Comparison of ENCODE assay signal across 8 cellular contexts in the genomic region with DNA sequence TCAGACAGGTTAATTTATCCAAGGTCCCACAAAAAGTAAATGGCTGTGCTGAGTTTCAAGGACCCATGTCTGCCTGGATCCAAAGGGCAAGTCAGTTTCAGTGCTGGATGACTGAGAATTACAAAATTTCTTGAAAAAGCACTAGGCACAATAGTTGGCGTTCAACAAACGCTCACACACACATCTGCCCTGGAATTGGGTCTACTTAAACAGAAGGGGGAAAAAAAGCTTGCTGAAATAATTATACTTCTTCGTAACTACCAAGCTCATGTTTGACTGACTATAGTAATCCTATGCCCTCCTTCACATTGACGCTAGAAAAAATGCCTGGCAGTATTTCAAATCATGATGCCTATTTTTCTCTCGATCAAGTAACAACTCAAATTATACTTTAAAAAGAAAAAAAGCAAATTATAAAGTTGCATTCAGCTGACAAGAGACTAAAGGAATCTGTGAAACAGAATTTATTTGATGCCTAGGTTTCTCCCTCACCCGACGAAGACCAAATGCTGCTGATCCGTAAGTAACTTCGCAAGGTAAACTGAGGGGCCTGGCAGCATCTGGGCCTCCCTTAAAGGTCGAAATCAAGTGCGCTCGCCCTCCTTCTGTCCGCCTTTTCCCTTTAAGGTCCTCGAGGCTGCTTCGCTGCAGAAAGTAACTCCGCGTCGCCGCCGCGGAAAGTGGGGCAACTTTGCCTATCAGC. TPM values are rescaled to one million over a fixed set of nuclear protein-coding genes. Genes with fewer than 3 reads are reported as not detected.
DNase-seq lines count a peak whose midpoint lies in the region; ATAC-seq, FAIRE-seq and TF ChIP-seq lines count a peak whose summit lies in the region.

No MANE protein-coding gene starts in this region.

- H3K27ac ChIP-seq in ACC112 (ENCODE audit: low read depth, low read length) (no peak overlapping the region), stomach smooth muscle (ENCODE audit: low read length) (peak overlapping the region; percentile 79)

- intact Hi-C loops in posterior cingulate gyrus (cut with DNase I) = no loop called here

- POLR2A ChIA-PET in HEK293T (lab: Yijun Ruan, JAX) = interaction anchor here (0.6 to 2.5 kb wide), 21 partner anchors 9 to 1663 kb away, joined by 3 to 16 read pairs (median 5); no protein-coding TSS in a partner anchor
- POLR2A ChIA-PET in activated naive CD8-positive, alpha-beta T cell treated with anti-CD3 and anti-CD28 coated beads, Interleukin-2, amount 10 ng/mL, durations not matched to agents 7 days and 5 days (lab: Charles Lee) = interaction anchor here (0.8 to 4.4 kb wide), 21 partner anchors 10 to 234 kb away, joined by 3 to 101 read pairs (median 5); no protein-coding TSS in a partner anchor

- H3K27me3 ChIP-seq in ACC112 (ENCODE audit: insufficient read depth, low read length) (no peaks in the 10 kb centered on the region), stomach smooth muscle (ENCODE audit: control insufficient read depth in 1 of 2, insufficient read depth in 2 of 2, low read length in 2 of 2) (no peaks in the 10 kb centered on the region)

- no peaks in the 10 kb centered on the region for H3K36me3 ChIP-seq in ACC112 (ENCODE audit: insufficient read depth, low read length)
- H3K36me3 ChIP-seq in stomach smooth muscle (ENCODE audit: control insufficient read depth in 2 of 2, insufficient read depth in 2 of 2, low read length in 2 of 2) = no peaks in the 10 kb centered on the region

- peaks cover 30% of the 10 kb centered on the region for H3K4me1 Mint-ChIP-seq in activated naive CD8-positive, alpha-beta T cell treated with anti-CD3 and anti-CD28 coated beads, Interleukin-2, amount 10 ng/mL, durations not matched to agents 7 days and 5 days

- H3K27ac Mint-ChIP-seq in activated naive CD8-positive, alpha-beta T cell treated with anti-CD3 and anti-CD28 coated beads, Interleukin-2, amount 10 ng/mL, durations not matched to agents 7 days and 5 days = peak overlapping the region; percentile 99

- peak overlapping the region; percentile 88 to 95 for H3K9ac ChIP-seq in stomach smooth muscle (ENCODE audit: low read length in 2 of 2)

- H3K79me2 ChIP-seq in ACC112 (ENCODE audit: control insufficient read depth, insufficient read depth, low read length, unreplicated experiment) = peaks cover 40% of the 10 kb centered on the region

- FAIRE-seq in islet of Langerhans (lab: Jason Lieb, UNC) = peak; percentile 53

- peaks cover 9% of the 10 kb centered on the region for H3K36me3 Mint-ChIP-seq in activated naive CD8-positive, alpha-beta T cell treated with anti-CD3 and anti-CD28 coated beads, Interleukin-2, amount 10 ng/mL, durations not matched to agents 7 days and 5 days

- H3K4me3 Mint-ChIP-seq in activated naive CD8-positive, alpha-beta T cell treated with anti-CD3 and anti-CD28 coated beads, Interleukin-2, amount 10 ng/mL, durations not matched to agents 7 days and 5 days = peak overlapping the region; percentile 100

- ATAC-seq in activated naive CD8-positive, alpha-beta T cell treated with anti-CD3 and anti-CD28 coated beads, Interleukin-2, amount 10 ng/mL, durations not matched to agents 7 days and 5 days (ENCODE audit: low read depth) = no peak
- no peak for ATAC-seq in GM18870 (IDR thresholded peaks at IDR 0.05; ENCODE audit: unreplicated experiment)

- DNase-seq in HEK293T (ENCODE audit: extremely low spot score) (no peak), posterior cingulate gyrus (no peak), middle frontal gyrus (ENCODE audit: extremely low spot score, low spot score) (no peak)
- no peak for DNase-seq in activated naive CD8-positive, alpha-beta T cell treated with anti-CD3 and anti-CD28 coated beads, Interleukin-2, amount 10 ng/mL, durations not matched to agents 7 days and 5 days

- H3K9me3 ChIP-seq in stomach smooth muscle (ENCODE audit: control insufficient read depth in 2 of 2, low read length in 2 of 2) = no peaks in the 10 kb centered on the region

- H3K27me3 Mint-ChIP-seq in activated naive CD8-positive, alpha-beta T cell treated with anti-CD3 and anti-CD28 coated beads, Interleukin-2, amount 10 ng/mL, durations not matched to agents 7 days and 5 days = peaks cover 3% of the 10 kb centered on the region

- no peaks in the 10 kb centered on the region for H3K9me3 Mint-ChIP-seq in activated naive CD8-positive, alpha-beta T cell treated with anti-CD3 and anti-CD28 coated beads, Interleukin-2, amount 10 ng/mL, durations not matched to agents 7 days and 5 days

- peak overlapping the region; percentile 94 for H2AFZ ChIP-seq in ACC112 (ENCODE audit: low read length, unreplicated experiment)

- CTCF ChIA-PET in HEK293T (lab: Yijun Ruan, JAX) = interaction anchor here (0.6 to 0.9 kb wide), 4 partner anchors 14 to 382 kb away, joined by 3 read pairs; no protein-coding TSS in a partner anchor

- H3K4me1 ChIP-seq in ACC112 (ENCODE audit: control insufficient read depth, insufficient read depth, low read length, unreplicated experiment) (peaks cover 14% of the 10 kb centered on the region), stomach smooth muscle (ENCODE audit: control insufficient read depth, insufficient read depth, low read length) (peaks cover 5% of the 10 kb centered on the region)

- H3K4me3 ChIP-seq in ACC112 (ENCODE audit: low read depth, low read length) (peak overlapping the region; percentile 94), stomach smooth muscle (ENCODE audit: low read length in 2 of 2) (peak overlapping the region; percentile 83 to 86)

TF ChIP-seq in HEK293T, 16 proteins besides CTCF, POLR2A, EP300 and RAD21:
- no peak for TF ChIP-seq BHLHE40 (IDR thresholded peaks at IDR 0.05; ENCODE audit: borderline replicate concordance)
- TF ChIP-seq LEF1 (IDR thresholded peaks at IDR 0.05; ENCODE audit: borderline replicate concordance) = no peak
- no peak for TF ChIP-seq FOXK2 (IDR thresholded peaks at IDR 0.05)
- peak; percentile 58; the same call in 1 of the 2 replicates for TF ChIP-seq L3MBTL2 (conservative IDR thresholded peaks at IDR 0.05)
- no peak for TF ChIP-seq FOXA1 (IDR thresholded peaks at IDR 0.05)

RNA-seq across cellular contexts. Expression of a gene that starts 0.6 kb away (rescaled TPM):
- total RNA-seq in activated naive CD8-positive, alpha-beta T cell treated with anti-CD3 and anti-CD28 coated beads, Interleukin-2, amount 10 ng/mL, durations not matched to agents 7 days and 5 days = 10 to 100 TPM; 38.9 to 45.4 TPM
